Comparison of ENCODE assay signal across 8 cellular contexts in genomic region chr12:7219599-7220243, GRCh38. TPM values are rescaled to one million over a fixed set of nuclear protein-coding genes. Genes with fewer than 3 reads are reported as not detected.
DNase-seq lines count a peak whose midpoint lies in the region; ATAC-seq, FAIRE-seq and TF ChIP-seq lines count a peak whose summit lies in the region.

No MANE protein-coding gene starts in this region.

- peak; percentile 80 for DNase-seq in CD1c-positive myeloid dendritic cell (ENCODE audit: extremely low spot score)
- peak; percentile 66 for DNase-seq in HFFc6
- DNase-seq in NCI-H82 (lab: John Stamatoyannopoulos, UW) = peak; percentile 90
- peak; percentile 44 to 54 for DNase-seq in activated CD8-positive, alpha-beta memory T cell treated with anti-CD3 and anti-CD28 coated beads for 1 hour (ENCODE audit: extremely low read depth in 1 of 2, low read depth in 1 of 2)
- peak; percentile 34 to 69 for DNase-seq in H1 (ENCODE audit: low read depth in 1 of 2, low spot score in 2 of 2)
- peak; percentile 75 for DNase-seq in midbrain (lab: John Stamatoyannopoulos, UW)
- DNase-seq in stimulated activated CD8-positive, alpha-beta memory T cell treated with anti-CD3 and anti-CD28 coated beads, Interleukin-2, amount 100 ng/mL, for 48 hours (ENCODE audit: low read depth in 2 of 2) = peak; percentile 36 to 45

- no peak overlapping the region for H2AK5ac ChIP-seq in H1 (ENCODE audit: low read depth, low read length)

- H3K27ac ChIP-seq in H1 (ENCODE audit: low read depth, low read length) = no peak overlapping the region

- no peaks in the 10 kb centered on the region for H3K27me3 ChIP-seq in H1 (replicated peaks in 1 of 4; ENCODE audit: control insufficient read depth in 3 of 4, extremely low read depth in 1 of 4, insufficient read depth in 3 of 4, low read length in 3 of 4)

- H3K14ac ChIP-seq in H1 (ENCODE audit: insufficient read length) = no peak overlapping the region

- H3K18ac ChIP-seq in H1 (ENCODE audit: extremely low read depth, low read length) = no peak overlapping the region

- H3K27ac Mint-ChIP-seq in HFFc6 = no peak overlapping the region

- TF ChIP-seq POLR2A in H1 (IDR thresholded peaks at IDR 0.05; ENCODE audit: control extremely low read depth in 1 of 2, low read depth in 2 of 2, low read length in 2 of 2) = no peak

- no peak for ATAC-seq in HG02571 (IDR thresholded peaks at IDR 0.05; ENCODE audit: unreplicated experiment)

- H3K36me3 Mint-ChIP-seq in HFFc6 (ENCODE audit: low read depth) = no peaks in the 10 kb centered on the region

- no peak overlapping the region for H3K4me3 ChIP-seq in H1 (ENCODE audit: extremely low read depth in 1 of 4, insufficient read depth in 2 of 4, low read depth in 3 of 4, low read length in 4 of 4)

- H2BK15ac ChIP-seq in H1 (ENCODE audit: low read length) = no peak overlapping the region

- no peak overlapping the region for H3K4ac ChIP-seq in H1 (replicated peaks; ENCODE audit: insufficient read length, low read depth, low read length)

- FAIRE-seq in H1 (lab: Jason Lieb, UNC) = peak; percentile 100

- no peak overlapping the region for H4K91ac ChIP-seq in H1 (replicated peaks; ENCODE audit: insufficient read length, low read length)

- H3K9ac ChIP-seq in H1 (replicated peaks in 1 of 4; ENCODE audit: extremely low read depth in 1 of 4, low read depth in 3 of 4, low read length in 3 of 4) = no peak overlapping the region

- H2AFZ ChIP-seq in H1 (ENCODE audit: low read length) = no peak overlapping the region

- no peak overlapping the region for H4K5ac ChIP-seq in H1 (ENCODE audit: insufficient read length, low read depth, low read length)

- peak; percentile 94 for TF ChIP-seq CTCF in HFFc6 (IDR thresholded peaks at IDR 0.05)
- peak in 2 of 3 experiments; percentile 94 to 96; a peak in 3 of 4 replicates for TF ChIP-seq CTCF in H1 (IDR thresholded peaks at IDR 0.05; ENCODE audit: control extremely low read depth in 1 of 3, insufficient read depth in 1 of 3, low read depth in 1 of 3, low read length in 3 of 3)

- H3K79me1 ChIP-seq in H1 (ENCODE audit: low read depth, low read length) = no peaks in the 10 kb centered on the region

- no peak overlapping the region for H3K56ac ChIP-seq in H1 (replicated peaks; ENCODE audit: insufficient read length, low read depth, low read length)

- no peak overlapping the region for H2BK5ac ChIP-seq in H1 (ENCODE audit: low read depth, low read length)

- no peaks in the 10 kb centered on the region for H3K23me2 ChIP-seq in H1 (ENCODE audit: low read depth, low read length)

- POLR2A ChIA-PET in H1 (lab: Charles Lee; ENCODE audit: partially characterized antibody) = no interaction called here

- H3K9me3 Mint-ChIP-seq in HFFc6 = no peaks in the 10 kb centered on the region

- no peaks in the 10 kb centered on the region for H3K4me1 Mint-ChIP-seq in HFFc6 (ENCODE audit: low read depth)

- CTCF ChIA-PET in H1 (lab: Charles Lee; ENCODE audit: partially characterized antibody) = interaction anchor here (0.8 to 4.0 kb wide), 19 partner anchors 10 to 419 kb away, joined by 3 to 31 read pairs (median 4); no protein-coding TSS in a partner anchor

- no peaks in the 10 kb centered on the region for H3K36me3 ChIP-seq in H1 (ENCODE audit: control insufficient read depth in 2 of 4, insufficient read depth in 4 of 4, low read length in 3 of 4)

- no peak overlapping the region for H3K4me3 Mint-ChIP-seq in HFFc6

- no peak overlapping the region for H2BK120ac ChIP-seq in H1 (replicated peaks; ENCODE audit: low read depth, low read length)

- no peak overlapping the region for H3K4me2 ChIP-seq in H1 (ENCODE audit: insufficient read depth in 1 of 2, low read depth in 2 of 2, low read length in 2 of 2)

- H3K4me1 ChIP-seq in H1 (replicated peaks in 1 of 4; ENCODE audit: control insufficient read depth in 3 of 4, insufficient read depth in 4 of 4, low read length in 3 of 4) = peaks cover 0 to 5% (median 3%) of the 10 kb centered on the region in 4 experiments; a peak in 6 of 7 replicates

- no peak for TF ChIP-seq EP300 in H1 (IDR thresholded peaks at IDR 0.05; ENCODE audit: borderline replicate concordance in 1 of 2, low read depth in 2 of 2, low read length in 2 of 2)

- H2BK12ac ChIP-seq in H1 (ENCODE audit: low read depth, low read length) = no peak overlapping the region

- peaks cover 0 to 11% of the 10 kb centered on the region in 2 experiments; a peak in 3 of 4 replicates for H3K9me3 ChIP-seq in H1 (ENCODE audit: insufficient read depth in 2 of 2, low read depth in 1 of 2, low read length in 1 of 2)

- H3K79me2 ChIP-seq in H1 (ENCODE audit: control insufficient read depth in 1 of 2, insufficient read depth in 2 of 2, low read length in 2 of 2) = no peaks in the 10 kb centered on the region

- no peak overlapping the region for H2BK20ac ChIP-seq in H1 (ENCODE audit: low read length)

- no peak overlapping the region for H3K23ac ChIP-seq in H1 (ENCODE audit: insufficient read length)

- H4K20me1 ChIP-seq in H1 (replicated peaks in 1 of 2; ENCODE audit: control insufficient read depth in 1 of 2, insufficient read depth in 2 of 2, low read length in 2 of 2) = no peaks in the 10 kb centered on the region

- WGBS in H1 (ENCODE audit: extremely low coverage in 1 of 2, insufficient coverage in 1 of 2, insufficient read length in 1 of 2, insufficient replicate concordance in 2 of 2, low coverage in 1 of 2, low lambda C conversion rate in 2 of 2, missing lambda C conversion rate in 1 of 2), 2 experiments = 29% methylated on average over 3 of the region's 3 CpGs; no CpG with 5 or more reads in 1 of the 2 experiments

- TF ChIP-seq RAD21 in H1 (IDR thresholded peaks at IDR 0.05 in 1 of 2, conservative IDR thresholded peaks at IDR 0.05 in 1 of 2; ENCODE audit: low read depth in 2 of 2, low read length in 2 of 2) = peak; percentile 100

- no peak overlapping the region for H4K8ac ChIP-seq in H1 (ENCODE audit: extremely low read depth, insufficient read depth, low read length)

- H3K27me3 Mint-ChIP-seq in HFFc6 (ENCODE audit: insufficient read depth) = no peaks in the 10 kb centered on the region; the same call in 1 of the 2 replicates

TF ChIP-seq in H1, 55 proteins besides CTCF, POLR2A, EP300 and RAD21 (continues in another document):
- TF ChIP-seq YY1 (IDR thresholded peaks at IDR 0.05; ENCODE audit: low read depth, low read length) (peak; percentile 81), TEAD4 (IDR thresholded peaks at IDR 0.05; ENCODE audit: low read depth, low read length) (0 out of 2 replicates have a peak, but pooled peaks have one; percentile 3), KDM1A (IDR thresholded peaks at IDR 0.05; ENCODE audit: borderline replicate concordance, low read length) (no peak), BRCA1 (IDR thresholded peaks at IDR 0.05; ENCODE audit: low read depth, low read length) (no peak), SRF (IDR thresholded peaks at IDR 0.05; ENCODE audit: low read depth, low read length) (no peak), BACH1 (IDR thresholded peaks at IDR 0.05; ENCODE audit: low read length) (no peak), CHD2 (IDR thresholded peaks at IDR 0.05; ENCODE audit: low read length) (no peak)

RNA-seq across cellular contexts. Expression of gene PEX5, which starts 30.2 kb away (rescaled TPM):
- total RNA-seq in HFFc6 (2021; fragmentation: NEBNext Ultra II Directional; extraction: Animal tissue kit (Norgen Biotek cat#: 25700)) = 10 to 100 TPM; 19.8 to 24.4 (median 22.2) TPM
- total RNA-seq in H1 (2021; fragmentation: NEBNext Ultra II Directional; extraction: Animal tissue kit (Norgen Biotek cat#: 25700)) = 50.4 and 50.5 TPM in 2 replicates
- 16.8 and 24.9 TPM in 2 replicates for polyA plus RNA-seq in H1 (2011; rRNA removed)
- 24.7 TPM for polyA plus RNA-seq in H1 (2011; cell fraction: cytosol; rRNA removed)
- polyA plus RNA-seq in H1 (2011; cell fraction: nucleus; rRNA removed) = 41.7 TPM
- 34.6 to 42.4 TPM (median 38.0 TPM) in 4 replicates for polyA plus RNA-seq in H1 (2012, experiment 1 of 2)
- polyA plus RNA-seq in H1 (2012, experiment 2 of 2) = 22.4 TPM
- polyA plus RNA-seq in H1 (2013, experiment 1 of 2) = 15.1 TPM
- 14.9 TPM for polyA plus RNA-seq in H1 (2013, experiment 2 of 2)
- 27.4 and 30.5 TPM in 2 replicates for polyA minus RNA-seq in H1 (2011; rRNA and poly(A)+ RNA removed)
- 21.2 TPM for polyA minus RNA-seq in H1 (2011; cell fraction: cytosol; rRNA and poly(A)+ RNA removed)
- 28.1 TPM for polyA minus RNA-seq in H1 (2011; cell fraction: nucleus; rRNA and poly(A)+ RNA removed)
